15 cellular contexts compared by ENCODE assay signal in genomic region chr2:180625006-180625844, GRCh38.
A peak's percentile ranks its signal among the peaks of the same experiment; 100 is the strongest.
DNase-seq lines count a peak whose midpoint lies in the region; ATAC-seq, FAIRE-seq and TF ChIP-seq lines count a peak whose summit lies in the region.
"Had no signal": no experiment of that assay in that cellular context is flagged by ENCODE, and none has a peak within 500 bp of the region (broad histone marks: within the 10 kb centered on the region; RNA-seq: fewer than 3 reads in every experiment).

No MANE protein-coding gene starts in this region.

- no peak for ATAC-seq in HG02884 (IDR thresholded peaks at IDR 0.05; ENCODE audit: unreplicated experiment)
- no peak for ATAC-seq in natural killer cell treated with Interleukin-12 subunit alpha and Interleukin-12 subunit beta and Interleukin-15 and Interleukin-18, amount 100 ng/mL, for 72 hours
- ATAC-seq: GM12878 had no signal

- H3K36me3 ChIP-seq in skeletal muscle satellite cell (ENCODE audit: insufficient read depth, low read length) = no peaks in the 10 kb centered on the region
- H3K36me3 ChIP-seq: esophagus muscularis mucosa, tibial nerve had no signal

- TF ChIP-seq POLR2A in H54 (IDR thresholded peaks at IDR 0.05; ENCODE audit: low read depth, low read length) = no peak

- FAIRE-seq in H54 (lab: Jason Lieb, UNC) = peak; percentile 93
- FAIRE-seq: GM12878, keratinocyte had no signal

- no peak overlapping the region for H3K27ac Mint-ChIP-seq in natural killer cell treated with Interleukin-12 subunit alpha and Interleukin-12 subunit beta and Interleukin-15 and Interleukin-18, amount 100 ng/mL, for 72 hours
- H3K27ac Mint-ChIP-seq: activated CD4-positive, alpha-beta T cell treated with anti-CD3 and anti-CD28 coated beads, Interleukin-2, amount 10 ng/mL, durations not matched to agents 7 days and 5 days had no signal

- peak overlapping the region; percentile 42 for H3K4me2 ChIP-seq in skeletal muscle satellite cell (ENCODE audit: low read length)

- H3K4me3 Mint-ChIP-seq in natural killer cell treated with Interleukin-12 subunit alpha and Interleukin-12 subunit beta and Interleukin-15 and Interleukin-18, amount 100 ng/mL, for 72 hours = no peak overlapping the region
- H3K4me3 Mint-ChIP-seq: activated CD4-positive, alpha-beta T cell treated with anti-CD3 and anti-CD28 coated beads, Interleukin-2, amount 10 ng/mL, durations not matched to agents 7 days and 5 days had no signal

- H3K27me3 ChIP-seq in skeletal muscle satellite cell (ENCODE audit: control insufficient read depth, insufficient read depth, low read length) = no peaks in the 10 kb centered on the region
- H3K27me3 ChIP-seq: esophagus muscularis mucosa, tibial nerve had no signal

- H3K4me3 ChIP-seq in skeletal muscle satellite cell (ENCODE audit: low read length) = no peak overlapping the region
- H3K4me3 ChIP-seq: esophagus muscularis mucosa, GM12878, tibial nerve had no signal

- H3K4me1 Mint-ChIP-seq in natural killer cell treated with Interleukin-12 subunit alpha and Interleukin-12 subunit beta and Interleukin-15 and Interleukin-18, amount 100 ng/mL, for 72 hours (ENCODE audit: low read depth in 2 of 2) = no peaks in the 10 kb centered on the region
- H3K4me1 Mint-ChIP-seq: activated CD4-positive, alpha-beta T cell treated with anti-CD3 and anti-CD28 coated beads, Interleukin-2, amount 10 ng/mL, durations not matched to agents 7 days and 5 days had no signal

- H3K4me1 ChIP-seq in skeletal muscle satellite cell (ENCODE audit: control insufficient read depth, insufficient read depth, low read length) = peaks cover 38% of the 10 kb centered on the region
- H3K4me1 ChIP-seq: esophagus muscularis mucosa, tibial nerve had no signal

- H3K36me3 Mint-ChIP-seq in natural killer cell treated with Interleukin-12 subunit alpha and Interleukin-12 subunit beta and Interleukin-15 and Interleukin-18, amount 100 ng/mL, for 72 hours = no peaks in the 10 kb centered on the region

- H3K27me3 Mint-ChIP-seq in natural killer cell treated with Interleukin-12 subunit alpha and Interleukin-12 subunit beta and Interleukin-15 and Interleukin-18, amount 100 ng/mL, for 72 hours = peaks cover 2 to 15% of the 10 kb centered on the region in 2 donors
- H3K27me3 Mint-ChIP-seq: activated CD4-positive, alpha-beta T cell treated with anti-CD3 and anti-CD28 coated beads, Interleukin-2, amount 10 ng/mL, durations not matched to agents 7 days and 5 days had no signal

- peaks cover 9% of the 10 kb centered on the region for H3K9me3 Mint-ChIP-seq in natural killer cell treated with Interleukin-12 subunit alpha and Interleukin-12 subunit beta and Interleukin-15 and Interleukin-18, amount 100 ng/mL, for 72 hours
- H3K9me3 Mint-ChIP-seq: activated CD4-positive, alpha-beta T cell treated with anti-CD3 and anti-CD28 coated beads, Interleukin-2, amount 10 ng/mL, durations not matched to agents 7 days and 5 days had no signal

- H3K9me3 ChIP-seq in skeletal muscle satellite cell (replicated peaks; ENCODE audit: low read length) = no peaks in the 10 kb centered on the region
- H3K9me3 ChIP-seq: esophagus muscularis mucosa, tibial nerve had no signal

- no peak overlapping the region for H3K9ac ChIP-seq in skeletal muscle satellite cell (ENCODE audit: low read depth, low read length)

- peak; percentile 6 for DNase-seq in H54 (ENCODE audit: insufficient read length, low spot score)
- DNase-seq in T1000 (lab: John Stamatoyannopoulos, UW) = peak; percentile 49
- DNase-seq in fibroblast of peridontal ligament (ENCODE audit: extremely low read depth) = peak; percentile 85
- no peak for DNase-seq in SKM-1 (lab: John Stamatoyannopoulos, UW; ENCODE audit: unreplicated experiment)
- DNase-seq in natural killer cell treated with Interleukin-12 subunit alpha and Interleukin-12 subunit beta and Interleukin-15 and Interleukin-18, amount 100 ng/mL, for 72 hours (ENCODE audit: low spot score) = no peak
- no peak for DNase-seq in hippocampal formation (lab: John Stamatoyannopoulos, UW)
- DNase-seq: activated CD4-positive, alpha-beta T cell treated with anti-CD3 and anti-CD28 coated beads, Interleukin-2, amount 10 ng/mL, durations not matched to agents 7 days and 5 days; Kasumi-1; NCI-H2107 had no signal

Comparison
In these comparisons a context has a peak if more than half of its experiments do, and no peak if none do; other contexts are left out.
1. DNase-seq: peak in H54 (single experiment), T1000 (single experiment) and fibroblast of peridontal ligament (single experiment); none in SKM-1 (single experiment), natural killer cell treated with Interleukin-12 subunit alpha and Interleukin-12 subunit beta and Interleukin-15 and Interleukin-18, amount 100 ng/mL, for 72 hours (single experiment) and hippocampal formation (0 of 2).